8 cellular contexts compared by ENCODE assay signal in genomic region chr1:174953657-174954435, GRCh38. TPM values are rescaled to one million over a fixed set of nuclear protein-coding genes. Genes with fewer than 3 reads are reported as not detected.
DNase-seq lines count a peak whose midpoint lies in the region; ATAC-seq and TF ChIP-seq lines count a peak whose summit lies in the region.

No MANE protein-coding gene starts in this region.

- peak; percentile 74 for ATAC-seq in HG02759 (IDR thresholded peaks at IDR 0.05; ENCODE audit: unreplicated experiment)
- ATAC-seq in activated naive CD4-positive, alpha-beta T cell treated with anti-CD3 and anti-CD28 coated beads, Interleukin-2, amount 50 U/mL, for 72 hours: no peak
- no peak for ATAC-seq in stimulated activated naive CD8-positive, alpha-beta T cell treated with anti-CD3 and anti-CD28 coated beads, Interleukin-15, amount 100 ng/mL, for 72 hours

- DNase-seq in DMS79 treated with DMSO at 0.1 percent for 48 hours (lab: John Stamatoyannopoulos, UW) (peak; percentile 53), NCI-H2196 (lab: John Stamatoyannopoulos, UW; ENCODE audit: unreplicated experiment) (peak; percentile 81), GM10266 (ENCODE audit: extremely low spot score) (no peak)
- DNase-seq in activated CD4-positive, alpha-beta T cell treated with anti-CD3 and anti-CD28 coated beads, Interleukin-2, amount 10 ng/mL, durations not matched to agents 24 days and 14 days: no peak
- no peak for DNase-seq in activated naive CD4-positive, alpha-beta T cell treated with anti-CD3 and anti-CD28 coated beads, Interleukin-2, amount 50 U/mL, for 72 hours (ENCODE audit: low spot score in 2 of 2)
- no peak for DNase-seq in stimulated activated naive CD8-positive, alpha-beta T cell treated with anti-CD3 and anti-CD28 coated beads, Interleukin-15, amount 100 ng/mL, for 72 hours

- peaks cover 20% of the 10 kb centered on the region for H3K4me1 Mint-ChIP-seq in activated CD4-positive, alpha-beta T cell treated with anti-CD3 and anti-CD28 coated beads, Interleukin-2, amount 10 ng/mL, durations not matched to agents 24 days and 14 days
- H3K4me1 Mint-ChIP-seq in stimulated activated naive CD8-positive, alpha-beta T cell treated with anti-CD3 and anti-CD28 coated beads, Interleukin-15, amount 100 ng/mL, for 72 hours: peaks cover 31% of the 10 kb centered on the region

- H3K27me3 ChIP-seq in layer of hippocampus (ENCODE audit: control insufficient read depth, insufficient read depth, low read length): no peaks in the 10 kb centered on the region

- no peak overlapping the region for H3K27ac Mint-ChIP-seq in activated CD4-positive, alpha-beta T cell treated with anti-CD3 and anti-CD28 coated beads, Interleukin-2, amount 10 ng/mL, durations not matched to agents 24 days and 14 days
- H3K27ac Mint-ChIP-seq in activated naive CD4-positive, alpha-beta T cell treated with anti-CD3 and anti-CD28 coated beads, Interleukin-2, amount 50 U/mL, for 72 hours: no peak overlapping the region
- no peak overlapping the region for H3K27ac Mint-ChIP-seq in stimulated activated naive CD8-positive, alpha-beta T cell treated with anti-CD3 and anti-CD28 coated beads, Interleukin-15, amount 100 ng/mL, for 72 hours

- no peak overlapping the region for H3K4me3 Mint-ChIP-seq in activated CD4-positive, alpha-beta T cell treated with anti-CD3 and anti-CD28 coated beads, Interleukin-2, amount 10 ng/mL, durations not matched to agents 24 days and 14 days
- no peak overlapping the region for H3K4me3 Mint-ChIP-seq in stimulated activated naive CD8-positive, alpha-beta T cell treated with anti-CD3 and anti-CD28 coated beads, Interleukin-15, amount 100 ng/mL, for 72 hours

- no peaks in the 10 kb centered on the region for H3K9me3 Mint-ChIP-seq in activated CD4-positive, alpha-beta T cell treated with anti-CD3 and anti-CD28 coated beads, Interleukin-2, amount 10 ng/mL, durations not matched to agents 24 days and 14 days
- H3K9me3 Mint-ChIP-seq in activated naive CD4-positive, alpha-beta T cell treated with anti-CD3 and anti-CD28 coated beads, Interleukin-2, amount 50 U/mL, for 72 hours: no peaks in the 10 kb centered on the region
- no peaks in the 10 kb centered on the region for H3K9me3 Mint-ChIP-seq in stimulated activated naive CD8-positive, alpha-beta T cell treated with anti-CD3 and anti-CD28 coated beads, Interleukin-15, amount 100 ng/mL, for 72 hours

- H3K27ac ChIP-seq in layer of hippocampus (ENCODE audit: low read depth, low read length): peak overlapping the region; percentile 3

- intact Hi-C loops in activated CD4-positive, alpha-beta T cell treated with anti-CD3 and anti-CD28 coated beads, Interleukin-2, amount 10 ng/mL, durations not matched to agents 24 days and 14 days (cut with micrococcal nuclease): no loop called here

- peaks cover 7% of the 10 kb centered on the region for H3K36me3 Mint-ChIP-seq in activated CD4-positive, alpha-beta T cell treated with anti-CD3 and anti-CD28 coated beads, Interleukin-2, amount 10 ng/mL, durations not matched to agents 24 days and 14 days (ENCODE audit: low read depth)
- H3K36me3 Mint-ChIP-seq in activated naive CD4-positive, alpha-beta T cell treated with anti-CD3 and anti-CD28 coated beads, Interleukin-2, amount 50 U/mL, for 72 hours: no peaks in the 10 kb centered on the region

- TF ChIP-seq CTCF in GM10266 (IDR thresholded peaks at IDR 0.05; ENCODE audit: control insufficient read depth, insufficient read depth, low read depth, missing control alignments): no peak

- H3K27me3 Mint-ChIP-seq in activated CD4-positive, alpha-beta T cell treated with anti-CD3 and anti-CD28 coated beads, Interleukin-2, amount 10 ng/mL, durations not matched to agents 24 days and 14 days: no peaks in the 10 kb centered on the region
- no peaks in the 10 kb centered on the region for H3K27me3 Mint-ChIP-seq in stimulated activated naive CD8-positive, alpha-beta T cell treated with anti-CD3 and anti-CD28 coated beads, Interleukin-15, amount 100 ng/mL, for 72 hours

RNA-seq across cellular contexts. Expression of gene CACYBP, which starts 45.9 kb away (rescaled TPM):
- 385 and 389 TPM in 2 replicates for total RNA-seq in activated CD4-positive, alpha-beta T cell treated with anti-CD3 and anti-CD28 coated beads, Interleukin-2, amount 10 ng/mL, durations not matched to agents 24 days and 14 days
- 100 to 1,000 TPM; 345 to 354 TPM for total RNA-seq in activated naive CD4-positive, alpha-beta T cell treated with anti-CD3 and anti-CD28 coated beads, Interleukin-2, amount 50 U/mL, for 72 hours

Comparison
In these comparisons a context has a peak if more than half of its experiments do, and no peak if none do; other contexts are left out.
1. DNase-seq: peak in DMS79 treated with DMSO at 0.1 percent for 48 hours (single experiment) and NCI-H2196 (single experiment); none in activated CD4-positive, alpha-beta T cell treated with anti-CD3 and anti-CD28 coated beads, Interleukin-2, amount 10 ng/mL, durations not matched to agents 24 days and 14 days (single experiment), activated naive CD4-positive, alpha-beta T cell treated with anti-CD3 and anti-CD28 coated beads, Interleukin-2, amount 50 U/mL, for 72 hours (0 of 2), stimulated activated naive CD8-positive, alpha-beta T cell treated with anti-CD3 and anti-CD28 coated beads, Interleukin-15, amount 100 ng/mL, for 72 hours (0 of 2) and GM10266 (single experiment).